ENCODE assay signal across 8 cellular contexts in the genomic region with DNA sequence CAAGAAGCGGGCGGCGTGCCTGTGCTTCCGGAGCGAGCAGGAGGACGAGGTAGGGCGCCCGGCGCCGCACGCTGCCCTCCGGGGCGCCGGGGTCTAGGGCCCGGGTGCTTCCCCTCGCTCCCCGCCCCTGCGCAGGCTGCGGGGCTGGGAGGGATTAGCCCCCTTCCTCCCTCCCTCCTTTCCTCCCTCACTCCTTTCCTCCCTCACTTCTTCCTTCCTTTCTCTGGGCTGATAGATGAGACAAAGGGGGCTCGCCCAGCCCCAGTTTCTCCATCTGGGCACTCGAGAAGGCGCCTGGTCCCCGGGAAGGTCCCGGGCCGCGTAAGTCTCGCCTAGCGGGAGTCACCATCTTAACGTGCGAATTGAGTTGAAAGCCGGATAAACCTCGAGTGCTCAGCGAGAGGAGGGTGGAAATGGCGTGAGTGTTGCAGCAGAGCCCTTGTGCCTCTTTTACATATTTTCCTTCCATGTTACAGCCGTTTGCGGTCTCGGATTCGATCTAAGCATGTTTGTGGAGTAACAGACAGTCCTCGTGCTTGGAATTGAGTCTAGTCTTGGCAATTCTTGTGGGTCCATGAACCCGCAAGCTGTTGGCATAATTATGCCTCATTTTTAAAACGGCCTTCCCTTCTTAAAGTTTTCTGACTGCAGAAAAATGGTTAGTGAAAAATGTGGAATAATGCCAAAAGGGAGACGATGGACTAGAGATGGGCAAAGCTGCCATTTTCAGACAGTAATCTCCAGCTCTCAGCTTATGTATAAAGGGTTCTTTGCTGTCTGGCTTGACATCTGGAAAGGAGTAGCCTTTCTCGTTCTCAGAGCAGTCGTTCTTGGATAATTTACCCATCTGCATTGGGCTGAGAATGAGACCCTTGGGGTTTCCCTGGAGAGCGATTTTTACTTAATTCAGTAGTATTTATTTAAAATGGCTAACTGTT. TPM values are rescaled to one million over a fixed set of nuclear protein-coding genes. Genes with fewer than 3 reads are reported as not detected.
DNase-seq lines count a peak whose midpoint lies in the region; ATAC-seq and TF ChIP-seq lines count a peak whose summit lies in the region.

No MANE protein-coding gene starts in this region.

- no peaks in the 10 kb centered on the region for H3K27me3 Mint-ChIP-seq in activated CD4-positive, alpha-beta T cell treated with anti-CD3 and anti-CD28 coated beads for 36 hours

- H3K9me3 ChIP-seq in colonic mucosa: no peaks in the 10 kb centered on the region

- no peak for TF ChIP-seq POLR2A in lower leg skin (IDR thresholded peaks at IDR 0.05)

- H3K36me3 ChIP-seq in colonic mucosa: no peaks in the 10 kb centered on the region

- CTCF ChIA-PET in activated CD4-positive, alpha-beta T cell treated with anti-CD3 and anti-CD28 coated beads for 36 hours (lab: Charles Lee): interaction anchor here (0.7 to 1.4 kb wide), 2 partner anchors 19 to 392 kb away, joined by 3 read pairs; no protein-coding TSS in a partner anchor

- H3K4me1 ChIP-seq in colonic mucosa: peaks cover 3% of the 10 kb centered on the region

- peak overlapping the region; percentile 99 for H3K9ac ChIP-seq in colonic mucosa (ENCODE audit: low read depth in 2 of 2, low read length in 2 of 2)

- peak overlapping the region; percentile 64 for H3K4me3 ChIP-seq in colonic mucosa
- H3K4me3 ChIP-seq in lower leg skin (ENCODE audit: low read depth, poor library complexity, severe bottlenecking): peak overlapping the region; percentile 80

- H3K27ac Mint-ChIP-seq in activated CD4-positive, alpha-beta T cell treated with anti-CD3 and anti-CD28 coated beads for 36 hours: peak overlapping the region; percentile 99

- POLR2A ChIA-PET in activated CD4-positive, alpha-beta T cell treated with anti-CD3 and anti-CD28 coated beads for 36 hours (lab: Charles Lee): no interaction called here

- H3K4me3 Mint-ChIP-seq in activated CD4-positive, alpha-beta T cell treated with anti-CD3 and anti-CD28 coated beads for 36 hours: peak overlapping the region; percentile 98

- H3K27ac ChIP-seq in colonic mucosa: peak overlapping the region; percentile 82

- H3K36me3 Mint-ChIP-seq in activated CD4-positive, alpha-beta T cell treated with anti-CD3 and anti-CD28 coated beads for 36 hours (ENCODE audit: low read depth): peaks cover 16% of the 10 kb centered on the region

- ATAC-seq in GM18499 (IDR thresholded peaks at IDR 0.05; ENCODE audit: insufficient read depth, unreplicated experiment) (peak; percentile 7), HG02970 (IDR thresholded peaks at IDR 0.05; ENCODE audit: low FRiP score, unreplicated experiment) (peak; percentile 28)
- peak; percentile 66 for ATAC-seq in activated CD4-positive, alpha-beta T cell treated with anti-CD3 and anti-CD28 coated beads for 36 hours

- H3K27me3 ChIP-seq in colonic mucosa: no peaks in the 10 kb centered on the region

- DNase-seq in 8988T: peak; percentile 66
- peak; percentile 37 for DNase-seq in NCI-H226
- peak; percentile 76 for DNase-seq in activated CD4-positive, alpha-beta T cell treated with anti-CD3 and anti-CD28 coated beads for 36 hours
- DNase-seq in colonic mucosa: peak; percentile 56
- DNase-seq in lower leg skin (ENCODE audit: low spot score in 2 of 2): peak; percentile 27 to 86
- DNase-seq in stimulated activated CD4-positive, alpha-beta T cell treated with anti-CD3 and anti-CD28 coated beads, TNF-alpha, amount 100 ng/mL, for 4 hours (ENCODE audit: low read depth in 3 of 3): peak; percentile 21 to 28 (median 27)

- WGBS in lower leg skin, 2 donors: 0% methylated on average over 36 to 42 of the region's 45 CpGs

- H3K4me1 Mint-ChIP-seq in activated CD4-positive, alpha-beta T cell treated with anti-CD3 and anti-CD28 coated beads for 36 hours: peaks cover 42% of the 10 kb centered on the region

- TF ChIP-seq CTCF in colonic mucosa (IDR thresholded peaks at IDR 0.05): no peak
- TF ChIP-seq CTCF in lower leg skin (IDR thresholded peaks at IDR 0.05): no peak

- H3K9me3 Mint-ChIP-seq in activated CD4-positive, alpha-beta T cell treated with anti-CD3 and anti-CD28 coated beads for 36 hours (ENCODE audit: low read depth): no peaks in the 10 kb centered on the region

- intact Hi-C loops in activated CD4-positive, alpha-beta T cell treated with anti-CD3 and anti-CD28 coated beads for 36 hours (cut with DNase I, micrococcal nuclease): loop anchor here (1.0 to 5.0 kb wide), 6 partner anchors 62 to 1839 kb away; a partner anchor contains a TSS
- intact Hi-C loops in colonic mucosa (cut with DNase I): no loop called here
- intact Hi-C loops in lower leg skin (cut with DNase I; ENCODE audit: low total_unique reads): no loop called here

RNA-seq across cellular contexts. Expression of a gene that starts 0.9 kb away (rescaled TPM):
- total RNA-seq in activated CD4-positive, alpha-beta T cell treated with anti-CD3 and anti-CD28 coated beads for 36 hours: 10 to 100 TPM; 47.5 to 58.7 TPM
- total RNA-seq in colonic mucosa (100 to 1,000 TPM in 1 of 2 donors, 10 to 100 TPM in 1; 84.5 to 102 TPM), lower leg skin (10 to 100 TPM; 24.7 to 62.8 (median 34.2) TPM)

Comparison
In these comparisons a context has a peak if more than half of its experiments do, and no peak if none do; other contexts are left out.
1. Peak in every context shown above with its lines: DNase-seq, ATAC-seq, H3K4me3 ChIP-seq and H3K27ac ChIP-seq.
2. ATAC-seq: peak in every context shown above with its lines; median percentile 66 in activated CD4-positive, alpha-beta T cell treated with anti-CD3 and anti-CD28 coated beads for 36 hours; 28 in HG02970; 7 in GM18499.
3. intact Hi-C loops: an anchor here in activated CD4-positive, alpha-beta T cell treated with anti-CD3 and anti-CD28 coated beads for 36 hours (1.0 to 5.0 kb wide); none called in colonic mucosa and lower leg skin.